Comparison of ENCODE assay signal across 8 cellular contexts in genomic region chr7:115676080-115676479, GRCh38.
DNase-seq lines count a peak whose midpoint lies in the region; ATAC-seq, FAIRE-seq and TF ChIP-seq lines count a peak whose summit lies in the region.

No MANE protein-coding gene starts in this region.

- peak overlapping the region in 1 of 4 donors; percentile 79 for H3K27ac ChIP-seq in body of pancreas

- FAIRE-seq in D721Med (lab: Jason Lieb, UNC): peak; percentile 6

- no peaks in the 10 kb centered on the region for H3K36me3 Mint-ChIP-seq in neural crest cell (ENCODE audit: low read depth)

- H3K4me3 ChIP-seq in body of pancreas: no peak overlapping the region

- TF ChIP-seq CTCF in D721Med (IDR thresholded peaks at IDR 0.05; ENCODE audit: insufficient read depth, missing control alignments): peak; percentile 78
- peak; percentile 29 for TF ChIP-seq CTCF in neural crest cell (conservative IDR thresholded peaks at IDR 0.05)
- no peak for TF ChIP-seq CTCF in body of pancreas (IDR thresholded peaks at IDR 0.05)

- no peak for TF ChIP-seq POLR2A in body of pancreas (IDR thresholded peaks at IDR 0.05)

- H3K4me1 Mint-ChIP-seq in neural crest cell: peaks cover 7% of the 10 kb centered on the region

- no peaks in the 10 kb centered on the region for H3K27me3 ChIP-seq in body of pancreas

- peaks cover 12% of the 10 kb centered on the region for H3K4me1 ChIP-seq in body of pancreas

- H3K9me3 ChIP-seq in body of pancreas: no peaks in the 10 kb centered on the region

- peaks cover 27% of the 10 kb centered on the region for H3K27me3 Mint-ChIP-seq in neural crest cell (ENCODE audit: low read depth)

- no peaks in the 10 kb centered on the region for H3K9me3 Mint-ChIP-seq in neural crest cell

- H3K27ac Mint-ChIP-seq in neural crest cell (ENCODE audit: unreplicated experiment): no peak overlapping the region

- intact Hi-C loops in body of pancreas (cut with DNase I): no loop called here

- 69 to 84% methylated on average over 10 of the region's 10 CpGs for WGBS in body of pancreas, 2 donors

- no peak overlapping the region for H3K4me3 Mint-ChIP-seq in neural crest cell

- DNase-seq in D721Med (ENCODE audit: insufficient read length, low spot score): no peak
- peak; percentile 77 to 88 for DNase-seq in NCI-H2081 (lab: John Stamatoyannopoulos, UW)
- peak; percentile 55 for DNase-seq in dermis blood vessel endothelial cell
- peak; percentile 3 for DNase-seq in neural crest cell (ENCODE audit: low read depth, low spot score)
- no peak for DNase-seq in body of pancreas

- ATAC-seq in GM18498 (IDR thresholded peaks at IDR 0.05; ENCODE audit: unreplicated experiment) (no peak), body of pancreas (no peak), GM21825 (IDR thresholded peaks at IDR 0.05; ENCODE audit: unreplicated experiment) (no peak), HG02763 (IDR thresholded peaks at IDR 0.05; ENCODE audit: unreplicated experiment) (no peak)

- H3K36me3 ChIP-seq in body of pancreas (replicated peaks in 1 of 2; ENCODE audit: insufficient read depth in 1 of 2, low read depth in 2 of 2): no peaks in the 10 kb centered on the region

Comparison
In these comparisons a context has a peak if more than half of its experiments do, and no peak if none do; other contexts are left out.
1. DNase-seq: peak in NCI-H2081 (2 of 2), dermis blood vessel endothelial cell (single experiment) and neural crest cell (single experiment); none in D721Med (single experiment) and body of pancreas (0 of 4).
2. CTCF ChIP-seq: peak in D721Med (single experiment) and neural crest cell (single experiment); none in body of pancreas (0 of 7).